ENCODE assay signal across 17 cellular contexts in the genomic region with DNA sequence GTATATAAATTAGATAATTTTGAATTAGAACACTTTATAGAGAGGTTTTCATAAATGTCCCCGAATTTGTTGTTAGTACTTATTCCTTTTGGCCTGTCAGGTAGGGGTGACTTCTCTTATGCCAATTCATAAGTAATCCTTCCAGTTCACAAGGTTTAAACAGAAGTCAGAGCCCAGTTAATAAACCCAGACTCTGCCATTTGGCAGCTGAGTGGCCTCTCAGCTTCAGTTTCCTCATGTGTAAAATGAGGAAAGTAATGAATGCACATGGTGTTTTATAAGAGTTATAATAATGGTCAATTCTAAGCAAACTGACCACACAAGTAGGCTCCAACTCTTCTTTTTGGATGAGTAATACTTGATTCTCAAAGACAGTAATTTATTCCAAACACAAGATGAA. TPM values are rescaled to one million over a fixed set of nuclear protein-coding genes. Genes with fewer than 3 reads are reported as not detected.
DNase-seq lines count a peak whose midpoint lies in the region; ATAC-seq and TF ChIP-seq lines count a peak whose summit lies in the region.
"Had no signal": no experiment of that assay in that cellular context is flagged by ENCODE, and none has a peak within 500 bp of the region (broad histone marks: within the 10 kb centered on the region; RNA-seq: fewer than 3 reads in every experiment).

No MANE protein-coding gene starts in this region.

- H3K27me3 ChIP-seq in colonic mucosa, result no peaks in the 10 kb centered on the region
- H3K27me3 ChIP-seq in liver (ENCODE audit: control insufficient read depth in 4 of 4, insufficient read depth in 4 of 4, low read length in 3 of 4), result no peaks in the 10 kb centered on the region
- H3K27me3 ChIP-seq in stomach, result no peaks in the 10 kb centered on the region

- H3K27ac Mint-ChIP-seq in activated naive CD8-positive, alpha-beta T cell, result peak overlapping the region; percentile 34
- H3K27ac Mint-ChIP-seq in activated naive CD8-positive, alpha-beta T cell treated with anti-CD3 and anti-CD28 coated beads, Interleukin-2, amount 50 U/mL, for 24 hours, result no peak overlapping the region

- H3K4me1 ChIP-seq in colonic mucosa (no peaks in the 10 kb centered on the region), liver (ENCODE audit: control insufficient read depth in 4 of 4, insufficient read depth in 4 of 4, low read length in 3 of 4) (peaks cover 18 to 52% (median 28%) of the 10 kb centered on the region in 4 donors), stomach (peaks cover 25 to 91% (median 64%) of the 10 kb centered on the region in 4 donors)
- H3K4me1 ChIP-seq: prostate gland had no signal

- no peak for TF ChIP-seq EP300 in stomach (IDR thresholded peaks at IDR 0.05)

- no peak overlapping the region for H3K4me3 Mint-ChIP-seq in activated naive CD8-positive, alpha-beta T cell
- no peak overlapping the region for H3K4me3 Mint-ChIP-seq in activated naive CD8-positive, alpha-beta T cell treated with anti-CD3 and anti-CD28 coated beads, Interleukin-2, amount 50 U/mL, for 24 hours
- H3K4me3 Mint-ChIP-seq: neural crest cell had no signal

- WGBS in liver, result 32% methylated on average over 1 of the region's 1 CpG
- WGBS in stomach, 5 donors, result 22 to 53% (median 43%) methylated on average over 1 of the region's 1 CpG

- no peak overlapping the region for H3K9ac ChIP-seq in colonic mucosa (ENCODE audit: low read depth in 2 of 2, low read length in 2 of 2)
- H3K9ac ChIP-seq in liver (ENCODE audit: low read depth in 1 of 2, low read length in 2 of 2), result peak overlapping the region in 1 of 2 donors; percentile 32

- H3K4me1 Mint-ChIP-seq in activated naive CD8-positive, alpha-beta T cell (ENCODE audit: low read depth), result peaks cover 24% of the 10 kb centered on the region
- peaks cover 26% of the 10 kb centered on the region for H3K4me1 Mint-ChIP-seq in activated naive CD8-positive, alpha-beta T cell treated with anti-CD3 and anti-CD28 coated beads, Interleukin-2, amount 50 U/mL, for 24 hours
- H3K4me1 Mint-ChIP-seq: neural crest cell had no signal

- H3K9me3 Mint-ChIP-seq in activated naive CD8-positive, alpha-beta T cell (ENCODE audit: low read depth), result no peaks in the 10 kb centered on the region
- H3K9me3 Mint-ChIP-seq in activated naive CD8-positive, alpha-beta T cell treated with anti-CD3 and anti-CD28 coated beads, Interleukin-2, amount 50 U/mL, for 24 hours, result no peaks in the 10 kb centered on the region
- H3K9me3 Mint-ChIP-seq: neural crest cell had no signal

- DNase-seq in activated naive CD8-positive, alpha-beta T cell treated with anti-CD3 and anti-CD28 coated beads, Interleukin-2, amount 50 U/mL, for 24 hours, result no peak
- no peak for DNase-seq in colonic mucosa
- no peak for DNase-seq in stomach
- no peak for DNase-seq in HuH-7 (ENCODE audit: low spot score)
- DNase-seq: activated CD4-positive, alpha-beta T cell treated with anti-CD3 and anti-CD28 coated beads for 48 hours; Calu3; caudate nucleus; kidney glomerular epithelial cell; MM.1S; NCI-H2171 treated with DMSO at 0.1 percent for 48 hours; SIG-M5 had no signal

- TF ChIP-seq CTCF in colonic mucosa (IDR thresholded peaks at IDR 0.05) (no peak), liver (IDR thresholded peaks at IDR 0.05; ENCODE audit: low read depth, low read length, missing input control) (no peak), stomach (IDR thresholded peaks at IDR 0.05) (no peak)

- no peak for TF ChIP-seq POLR2A in stomach (IDR thresholded peaks at IDR 0.05)

- peak overlapping the region; percentile 36 for H3K27ac ChIP-seq in colonic mucosa
- peak overlapping the region; percentile 77 to 79 for H3K27ac ChIP-seq in liver (ENCODE audit: low read depth in 1 of 2, low read length in 2 of 2)
- H3K27ac ChIP-seq in stomach, result peak overlapping the region; percentile 52 to 79 (median 73)
- H3K27ac ChIP-seq: prostate gland had no signal

- H3K4me3 ChIP-seq in colonic mucosa (no peak overlapping the region), liver (ENCODE audit: low read depth in 1 of 3, low read length in 3 of 3) (no peak overlapping the region), stomach (no peak overlapping the region)
- H3K4me3 ChIP-seq: prostate gland had no signal

- no peak for ATAC-seq in activated naive CD8-positive, alpha-beta T cell treated with anti-CD3 and anti-CD28 coated beads, Interleukin-2, amount 50 U/mL, for 24 hours
- ATAC-seq in HG02981 (IDR thresholded peaks at IDR 0.05; ENCODE audit: unreplicated experiment), result no peak
- ATAC-seq in HG03039 (IDR thresholded peaks at IDR 0.05; ENCODE audit: unreplicated experiment), result no peak

- no peaks in the 10 kb centered on the region for H3K27me3 Mint-ChIP-seq in activated naive CD8-positive, alpha-beta T cell
- H3K27me3 Mint-ChIP-seq in activated naive CD8-positive, alpha-beta T cell treated with anti-CD3 and anti-CD28 coated beads, Interleukin-2, amount 50 U/mL, for 24 hours, result no peaks in the 10 kb centered on the region

- peaks cover 6% of the 10 kb centered on the region for H3K36me3 Mint-ChIP-seq in activated naive CD8-positive, alpha-beta T cell
- peaks cover 21% of the 10 kb centered on the region for H3K36me3 Mint-ChIP-seq in activated naive CD8-positive, alpha-beta T cell treated with anti-CD3 and anti-CD28 coated beads, Interleukin-2, amount 50 U/mL, for 24 hours (ENCODE audit: low read depth)

- no peaks in the 10 kb centered on the region for H3K36me3 ChIP-seq in colonic mucosa
- H3K36me3 ChIP-seq in liver (ENCODE audit: control insufficient read depth in 4 of 4, insufficient read depth in 3 of 4, low read depth in 1 of 4, low read length in 3 of 4), result no peaks in the 10 kb centered on the region
- peaks cover 0 to 5% (median 3%) of the 10 kb centered on the region in 4 donors for H3K36me3 ChIP-seq in stomach
- H3K36me3 ChIP-seq: prostate gland had no signal

- intact Hi-C loops in colonic mucosa (cut with DNase I) (no loop called here), stomach (cut with DNase I; ENCODE audit: low total_unique reads) (no loop called here)

- no peak for TF ChIP-seq RAD21 in liver (IDR thresholded peaks at IDR 0.05)

- H3K9me3 ChIP-seq in colonic mucosa (no peaks in the 10 kb centered on the region), liver (ENCODE audit: control insufficient read depth in 4 of 4, low read length in 3 of 4) (no peaks in the 10 kb centered on the region), stomach (no peaks in the 10 kb centered on the region)
- H3K9me3 ChIP-seq: prostate gland had no signal

TF ChIP-seq in liver, 16 proteins besides CTCF, POLR2A, EP300 and RAD21:
- TF ChIP-seq FOXA1 (IDR thresholded peaks at IDR 0.05) (no peak), EGR1 (IDR thresholded peaks at IDR 0.05; ENCODE audit: low read depth in 2 of 2) (no peak)

RNA-seq across cellular contexts. Expression of gene MTERF2, which starts 10.3 kb away (rescaled TPM):
- total RNA-seq in colonic mucosa, result 10 to 100 TPM in 1 of 2 donors, 1 to 10 TPM in 1; 9.3 to 11.6 TPM
- total RNA-seq in liver, result 10 to 100 TPM; 13.6 to 13.8 TPM
- 10 to 100 TPM in 1 of 2 donors, 1 to 10 TPM in 1; 6.4 to 18.9 TPM for polyA plus RNA-seq in liver
- 10 to 100 TPM; 15.2 to 32.5 (median 17.1) TPM for total RNA-seq in stomach
- polyA plus RNA-seq in stomach, result 10 to 100 TPM in 2 of 3 donors, 1 to 10 TPM in 1; 9.0 to 18.8 (median 13.9) TPM

RNA-seq across cellular contexts. Expression of gene TMEM263, which starts 21.0 kb away (rescaled TPM):
- total RNA-seq in colonic mucosa (10 to 100 TPM; 29.6 to 41.9 TPM), liver (10 to 100 TPM; 21.8 to 38.0 TPM), stomach (100 to 1,000 TPM in 2 of 5 donors, 10 to 100 TPM in 3; 26.8 to 108 (median 36.7) TPM)
- polyA plus RNA-seq in liver (10 to 100 TPM; 21.4 to 22.1 TPM), stomach (10 to 100 TPM; 12.9 to 32.1 (median 21.1) TPM)
